ENCODE assay signal across 8 cellular contexts in the genomic region with DNA sequence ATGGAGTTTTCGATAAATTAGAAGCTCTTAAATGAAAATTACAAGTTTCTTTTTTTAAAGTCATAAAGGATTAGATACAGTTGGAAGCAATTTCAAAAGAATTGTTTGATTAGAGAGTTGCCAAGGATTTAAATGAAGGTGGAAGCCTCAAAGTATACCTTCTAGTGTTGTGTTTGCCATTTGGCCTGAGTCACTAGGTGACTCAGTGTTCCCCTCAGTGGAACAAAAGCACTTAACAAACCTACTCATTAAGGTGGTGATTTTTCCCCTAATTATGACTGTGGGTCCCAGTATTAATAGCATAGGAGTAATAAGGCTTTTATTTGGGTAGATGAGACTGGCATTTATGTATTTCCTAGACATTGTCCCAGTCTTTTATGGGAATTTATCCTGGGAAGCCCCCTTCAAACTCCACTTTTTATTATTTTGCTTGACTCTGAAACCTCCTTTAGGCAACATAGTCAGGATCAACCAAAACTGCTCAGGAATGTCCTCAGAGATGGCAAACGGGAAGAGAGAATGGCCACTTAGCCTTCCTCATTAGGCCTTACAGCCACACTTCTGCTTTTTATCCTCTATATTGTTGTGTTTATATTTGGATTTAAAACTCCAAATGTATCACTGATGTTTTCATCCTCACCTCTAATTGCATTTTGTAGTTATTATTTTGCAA.
DNase-seq lines count a peak whose midpoint lies in the region; FAIRE-seq and TF ChIP-seq lines count a peak whose summit lies in the region.

No MANE protein-coding gene starts in this region.

- no peaks in the 10 kb centered on the region for H3K27me3 Mint-ChIP-seq in MCF 10A (ENCODE audit: insufficient read depth, unreplicated experiment)

- CTCF ChIA-PET in MCF 10A (lab: Yijun Ruan, JAX) = interaction anchor here (0.6 to 1.2 kb wide), 2 partner anchors 9 to 430 kb away, joined by 3 to 4 read pairs; no protein-coding TSS in a partner anchor

- H3K36me3 Mint-ChIP-seq in MCF 10A (ENCODE audit: insufficient read depth, unreplicated experiment) = peaks cover 13% of the 10 kb centered on the region

- peak; percentile 1 for DNase-seq in NCI-H2227 (lab: John Stamatoyannopoulos, UW; ENCODE audit: unreplicated experiment)
- DNase-seq in NCI-H2227 treated with DMSO at 0.1 percent for 48 hours (lab: John Stamatoyannopoulos, UW) = no peak
- peak; percentile 32 to 37 for DNase-seq in Kasumi-1 (lab: John Stamatoyannopoulos, UW)
- DNase-seq in MCF 10A (ENCODE audit: unreplicated experiment) = peak; percentile 70
- peak; percentile 90 for DNase-seq in renal cortical epithelial cell (ENCODE audit: low read depth)
- no peak for DNase-seq in posterior cingulate gyrus
- DNase-seq in frontal cortex (ENCODE audit: low spot score in 2 of 2) = no peak
- DNase-seq in iPS-NIHi7 (ENCODE audit: extremely low spot score) = no peak

- H3K4me3 Mint-ChIP-seq in MCF 10A (ENCODE audit: unreplicated experiment) = peak overlapping the region; percentile 0

- H3K9me3 Mint-ChIP-seq in MCF 10A (ENCODE audit: unreplicated experiment) = no peaks in the 10 kb centered on the region

- no peak for FAIRE-seq in frontal cortex (lab: Jason Lieb, UNC)

- no peak for TF ChIP-seq CTCF in MCF 10A (IDR thresholded peaks at IDR 0.05; ENCODE audit: unreplicated experiment)

- H3K27ac Mint-ChIP-seq in MCF 10A (ENCODE audit: low read depth, unreplicated experiment) = peak overlapping the region; percentile 77

- POLR2A ChIA-PET in MCF 10A (lab: Yijun Ruan, JAX) = interaction anchor here (0.6 to 2.4 kb wide), 15 partner anchors 12 to 1076 kb away, joined by 3 to 10 read pairs (median 4); no protein-coding TSS in a partner anchor

- BruUV-seq in MCF 10A (replicated peaks; lab: Mats Ljungman, UMichigan) = no TSS peak

- H3K4me1 Mint-ChIP-seq in MCF 10A (ENCODE audit: insufficient read depth, unreplicated experiment) = peaks cover 36% of the 10 kb centered on the region

- intact Hi-C loops in MCF 10A (cut with micrococcal nuclease) = loop anchor here (5.0 kb wide), 1 partner anchor 48 kb away; no protein-coding TSS in a partner anchor
- intact Hi-C loops in posterior cingulate gyrus (cut with DNase I) = no loop called here

Comparison
In these comparisons a context has a peak if more than half of its experiments do, and no peak if none do; other contexts are left out.
1. DNase-seq: peak in NCI-H2227 (single experiment), Kasumi-1 (2 of 2), MCF 10A (single experiment) and renal cortical epithelial cell (single experiment); none in NCI-H2227 treated with DMSO at 0.1 percent for 48 hours (single experiment), posterior cingulate gyrus (0 of 10), frontal cortex (0 of 2) and iPS-NIHi7 (single experiment).